In the genomic region with DNA sequence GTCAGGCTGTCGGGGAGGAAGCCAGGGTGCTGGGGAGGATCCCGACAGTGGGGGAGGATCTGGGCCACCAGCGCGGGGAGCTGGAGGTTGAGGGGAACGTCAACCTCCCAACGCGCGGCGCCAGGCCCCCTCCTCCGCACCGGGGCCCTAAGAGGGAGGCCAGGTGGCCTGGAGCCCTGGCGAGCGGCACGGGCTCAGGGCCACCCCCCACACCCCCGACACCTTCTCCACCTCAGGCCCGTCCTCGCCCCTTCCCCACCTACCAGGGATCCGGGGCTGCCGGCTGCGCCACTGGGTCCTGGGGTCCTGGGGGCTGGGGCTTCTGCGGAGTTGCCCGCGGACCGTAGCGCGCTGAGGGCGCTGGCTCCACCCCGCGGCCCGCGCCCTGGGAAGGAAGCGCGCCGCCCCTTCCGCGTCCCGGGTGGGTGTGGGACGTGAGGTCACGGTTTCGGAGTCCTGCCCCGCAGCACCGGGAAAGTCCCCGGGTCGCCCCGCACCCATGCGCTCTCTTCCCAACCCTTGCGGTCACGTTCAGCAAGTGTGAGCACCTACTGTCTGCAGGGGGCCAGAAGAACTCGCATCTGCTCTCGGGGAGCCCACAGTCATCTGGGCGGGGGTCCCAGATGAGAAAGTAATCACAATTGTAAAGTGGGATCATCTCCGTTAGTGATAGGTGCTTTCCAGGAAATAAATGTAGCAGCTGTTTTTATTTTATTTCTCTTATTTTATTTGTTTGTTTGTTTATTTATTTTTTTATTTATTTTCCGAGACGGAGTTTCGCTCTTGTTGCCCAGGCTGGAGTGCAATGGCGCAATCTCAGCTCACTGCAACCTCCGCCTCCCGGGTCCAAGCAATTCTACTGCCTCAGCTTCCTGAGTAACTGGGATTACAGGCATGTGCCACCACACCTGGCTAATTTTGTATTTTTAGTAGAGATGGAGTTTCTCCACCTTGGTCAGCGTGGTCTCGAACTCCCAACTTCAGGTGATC, we compare ENCODE assay signal across 1 cellular context.
TF ChIP-seq lines count a peak whose summit lies in the region.

A gene (minus strand): TSS at position 362 of the 990 bp plus-strand sequence. CDS start 13,335 bp downstream, outside the sequence.

TF ChIP-seq in HepG2, 621 proteins besides CTCF, POLR2A, EP300 and RAD21 (continued from another document and continues in another):
- TF ChIP-seq NFE2L2 (IDR thresholded peaks at IDR 0.05; ENCODE audit: low read length) (no peak), IKZF4 (CRISPR knock-in tag; IDR thresholded peaks at IDR 0.05; ENCODE audit: borderline replicate concordance, low read depth, not compliant biosample characterization) (no peak), TMF1 (CRISPR knock-in tag; IDR thresholded peaks at IDR 0.05; ENCODE audit: low read depth) (no peak), PITX1 (CRISPR knock-in tag; IDR thresholded peaks at IDR 0.05) (no peak), ZZZ3 (CRISPR knock-in tag; IDR thresholded peaks at IDR 0.05; ENCODE audit: borderline replicate concordance) (no peak), MZF1 (CRISPR knock-in tag; IDR thresholded peaks at IDR 0.05; ENCODE audit: borderline replicate concordance) (no peak), ZNF792 (CRISPR knock-in tag; IDR thresholded peaks at IDR 0.05) (no peak), TBX3 (IDR thresholded peaks at IDR 0.05; ENCODE audit: borderline replicate concordance) (no peak), CCAR2 (optimal IDR thresholded peaks at IDR 0.05; ENCODE audit: low read depth, low read length) (no peak), HES4 (CRISPR knock-in tag; IDR thresholded peaks at IDR 0.05; ENCODE audit: borderline replicate concordance) (0 out of 2 replicates have a peak, but pooled peaks have one; percentile 55), ZNF44 (CRISPR knock-in tag; IDR thresholded peaks at IDR 0.05) (0 out of 2 replicates have a peak, but pooled peaks have one; percentile 67), HIVEP1 (CRISPR knock-in tag; IDR thresholded peaks at IDR 0.05) (no peak)
- TF ChIP-seq, protein P1, sequence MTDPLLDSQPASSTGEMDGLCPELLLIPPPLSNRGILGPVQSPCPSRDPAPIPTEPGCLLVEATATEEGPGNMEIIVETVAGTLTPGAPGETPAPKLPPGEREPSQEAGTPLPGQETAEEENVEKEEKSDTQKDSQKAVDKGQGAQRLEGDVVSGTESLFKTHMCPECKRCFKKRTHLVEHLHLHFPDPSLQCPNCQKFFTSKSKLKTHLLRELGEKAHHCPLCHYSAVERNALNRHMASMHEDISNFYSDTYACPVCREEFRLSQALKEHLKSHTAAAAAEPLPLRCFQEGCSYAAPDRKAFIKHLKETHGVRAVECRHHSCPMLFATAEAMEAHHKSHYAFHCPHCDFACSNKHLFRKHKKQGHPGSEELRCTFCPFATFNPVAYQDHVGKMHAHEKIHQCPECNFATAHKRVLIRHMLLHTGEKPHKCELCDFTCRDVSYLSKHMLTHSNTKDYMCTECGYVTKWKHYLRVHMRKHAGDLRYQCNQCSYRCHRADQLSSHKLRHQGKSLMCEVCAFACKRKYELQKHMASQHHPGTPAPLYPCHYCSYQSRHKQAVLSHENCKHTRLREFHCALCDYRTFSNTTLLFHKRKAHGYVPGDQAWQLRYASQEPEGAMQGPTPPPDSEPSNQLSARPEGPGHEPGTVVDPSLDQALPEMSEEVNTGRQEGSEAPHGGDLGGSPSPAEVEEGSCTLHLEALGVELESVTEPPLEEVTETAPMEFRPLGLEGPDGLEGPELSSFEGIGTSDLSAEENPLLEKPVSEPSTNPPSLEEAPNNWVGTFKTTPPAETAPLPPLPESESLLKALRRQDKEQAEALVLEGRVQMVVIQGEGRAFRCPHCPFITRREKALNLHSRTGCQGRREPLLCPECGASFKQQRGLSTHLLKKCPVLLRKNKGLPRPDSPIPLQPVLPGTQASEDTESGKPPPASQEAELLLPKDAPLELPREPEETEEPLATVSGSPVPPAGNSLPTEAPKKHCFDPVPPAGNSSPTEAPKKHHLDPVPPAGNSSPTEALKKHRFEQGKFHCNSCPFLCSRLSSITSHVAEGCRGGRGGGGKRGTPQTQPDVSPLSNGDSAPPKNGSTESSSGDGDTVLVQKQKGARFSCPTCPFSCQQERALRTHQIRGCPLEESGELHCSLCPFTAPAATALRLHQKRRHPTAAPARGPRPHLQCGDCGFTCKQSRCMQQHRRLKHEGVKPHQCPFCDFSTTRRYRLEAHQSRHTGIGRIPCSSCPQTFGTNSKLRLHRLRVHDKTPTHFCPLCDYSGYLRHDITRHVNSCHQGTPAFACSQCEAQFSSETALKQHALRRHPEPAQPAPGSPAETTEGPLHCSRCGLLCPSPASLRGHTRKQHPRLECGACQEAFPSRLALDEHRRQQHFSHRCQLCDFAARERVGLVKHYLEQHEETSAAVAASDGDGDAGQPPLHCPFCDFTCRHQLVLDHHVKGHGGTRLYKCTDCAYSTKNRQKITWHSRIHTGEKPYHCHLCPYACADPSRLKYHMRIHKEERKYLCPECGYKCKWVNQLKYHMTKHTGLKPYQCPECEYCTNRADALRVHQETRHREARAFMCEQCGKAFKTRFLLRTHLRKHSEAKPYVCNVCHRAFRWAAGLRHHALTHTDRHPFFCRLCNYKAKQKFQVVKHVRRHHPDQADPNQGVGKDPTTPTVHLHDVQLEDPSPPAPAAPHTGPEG (CRISPR knock-in tag; IDR thresholded peaks at IDR 0.05), result no peak
- TF ChIP-seq, protein P2, sequence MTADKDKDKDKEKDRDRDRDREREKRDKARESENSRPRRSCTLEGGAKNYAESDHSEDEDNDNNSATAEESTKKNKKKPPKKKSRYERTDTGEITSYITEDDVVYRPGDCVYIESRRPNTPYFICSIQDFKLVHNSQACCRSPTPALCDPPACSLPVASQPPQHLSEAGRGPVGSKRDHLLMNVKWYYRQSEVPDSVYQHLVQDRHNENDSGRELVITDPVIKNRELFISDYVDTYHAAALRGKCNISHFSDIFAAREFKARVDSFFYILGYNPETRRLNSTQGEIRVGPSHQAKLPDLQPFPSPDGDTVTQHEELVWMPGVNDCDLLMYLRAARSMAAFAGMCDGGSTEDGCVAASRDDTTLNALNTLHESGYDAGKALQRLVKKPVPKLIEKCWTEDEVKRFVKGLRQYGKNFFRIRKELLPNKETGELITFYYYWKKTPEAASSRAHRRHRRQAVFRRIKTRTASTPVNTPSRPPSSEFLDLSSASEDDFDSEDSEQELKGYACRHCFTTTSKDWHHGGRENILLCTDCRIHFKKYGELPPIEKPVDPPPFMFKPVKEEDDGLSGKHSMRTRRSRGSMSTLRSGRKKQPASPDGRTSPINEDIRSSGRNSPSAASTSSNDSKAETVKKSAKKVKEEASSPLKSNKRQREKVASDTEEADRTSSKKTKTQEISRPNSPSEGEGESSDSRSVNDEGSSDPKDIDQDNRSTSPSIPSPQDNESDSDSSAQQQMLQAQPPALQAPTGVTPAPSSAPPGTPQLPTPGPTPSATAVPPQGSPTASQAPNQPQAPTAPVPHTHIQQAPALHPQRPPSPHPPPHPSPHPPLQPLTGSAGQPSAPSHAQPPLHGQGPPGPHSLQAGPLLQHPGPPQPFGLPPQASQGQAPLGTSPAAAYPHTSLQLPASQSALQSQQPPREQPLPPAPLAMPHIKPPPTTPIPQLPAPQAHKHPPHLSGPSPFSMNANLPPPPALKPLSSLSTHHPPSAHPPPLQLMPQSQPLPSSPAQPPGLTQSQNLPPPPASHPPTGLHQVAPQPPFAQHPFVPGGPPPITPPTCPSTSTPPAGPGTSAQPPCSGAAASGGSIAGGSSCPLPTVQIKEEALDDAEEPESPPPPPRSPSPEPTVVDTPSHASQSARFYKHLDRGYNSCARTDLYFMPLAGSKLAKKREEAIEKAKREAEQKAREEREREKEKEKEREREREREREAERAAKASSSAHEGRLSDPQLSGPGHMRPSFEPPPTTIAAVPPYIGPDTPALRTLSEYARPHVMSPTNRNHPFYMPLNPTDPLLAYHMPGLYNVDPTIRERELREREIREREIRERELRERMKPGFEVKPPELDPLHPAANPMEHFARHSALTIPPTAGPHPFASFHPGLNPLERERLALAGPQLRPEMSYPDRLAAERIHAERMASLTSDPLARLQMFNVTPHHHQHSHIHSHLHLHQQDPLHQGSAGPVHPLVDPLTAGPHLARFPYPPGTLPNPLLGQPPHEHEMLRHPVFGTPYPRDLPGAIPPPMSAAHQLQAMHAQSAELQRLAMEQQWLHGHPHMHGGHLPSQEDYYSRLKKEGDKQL (CRISPR knock-in tag; IDR thresholded peaks at IDR 0.05; ENCODE audit: low read depth), result no peak
- TF ChIP-seq, protein P3, sequence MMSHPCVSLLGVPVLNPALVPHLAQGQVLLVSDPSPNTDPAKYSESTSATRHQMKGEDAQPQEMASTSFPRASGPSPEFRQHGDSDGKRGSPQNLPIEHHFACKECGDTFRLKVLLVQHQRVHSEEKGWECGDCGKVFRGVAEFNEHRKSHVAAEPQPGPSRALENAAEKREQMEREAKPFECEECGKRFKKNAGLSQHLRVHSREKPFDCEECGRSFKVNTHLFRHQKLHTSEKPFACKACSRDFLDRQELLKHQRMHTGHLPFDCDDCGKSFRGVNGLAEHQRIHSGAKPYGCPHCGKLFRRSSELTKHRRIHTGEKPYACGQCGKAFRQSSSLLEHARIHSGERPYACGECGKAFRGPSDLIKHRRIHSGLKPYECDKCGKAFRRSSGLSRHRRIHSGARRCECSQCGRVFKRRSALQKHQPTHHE (CRISPR knock-in tag; IDR thresholded peaks at IDR 0.05; ENCODE audit: borderline replicate concordance), result no peak
- TF ChIP-seq, protein P4, sequence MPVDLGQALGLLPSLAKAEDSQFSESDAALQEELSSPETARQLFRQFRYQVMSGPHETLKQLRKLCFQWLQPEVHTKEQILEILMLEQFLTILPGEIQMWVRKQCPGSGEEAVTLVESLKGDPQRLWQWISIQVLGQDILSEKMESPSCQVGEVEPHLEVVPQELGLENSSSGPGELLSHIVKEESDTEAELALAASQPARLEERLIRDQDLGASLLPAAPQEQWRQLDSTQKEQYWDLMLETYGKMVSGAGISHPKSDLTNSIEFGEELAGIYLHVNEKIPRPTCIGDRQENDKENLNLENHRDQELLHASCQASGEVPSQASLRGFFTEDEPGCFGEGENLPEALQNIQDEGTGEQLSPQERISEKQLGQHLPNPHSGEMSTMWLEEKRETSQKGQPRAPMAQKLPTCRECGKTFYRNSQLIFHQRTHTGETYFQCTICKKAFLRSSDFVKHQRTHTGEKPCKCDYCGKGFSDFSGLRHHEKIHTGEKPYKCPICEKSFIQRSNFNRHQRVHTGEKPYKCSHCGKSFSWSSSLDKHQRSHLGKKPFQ (CRISPR knock-in tag; IDR thresholded peaks at IDR 0.05; ENCODE audit: insufficient replicate concordance), result no peak
- TF ChIP-seq, protein P5, sequence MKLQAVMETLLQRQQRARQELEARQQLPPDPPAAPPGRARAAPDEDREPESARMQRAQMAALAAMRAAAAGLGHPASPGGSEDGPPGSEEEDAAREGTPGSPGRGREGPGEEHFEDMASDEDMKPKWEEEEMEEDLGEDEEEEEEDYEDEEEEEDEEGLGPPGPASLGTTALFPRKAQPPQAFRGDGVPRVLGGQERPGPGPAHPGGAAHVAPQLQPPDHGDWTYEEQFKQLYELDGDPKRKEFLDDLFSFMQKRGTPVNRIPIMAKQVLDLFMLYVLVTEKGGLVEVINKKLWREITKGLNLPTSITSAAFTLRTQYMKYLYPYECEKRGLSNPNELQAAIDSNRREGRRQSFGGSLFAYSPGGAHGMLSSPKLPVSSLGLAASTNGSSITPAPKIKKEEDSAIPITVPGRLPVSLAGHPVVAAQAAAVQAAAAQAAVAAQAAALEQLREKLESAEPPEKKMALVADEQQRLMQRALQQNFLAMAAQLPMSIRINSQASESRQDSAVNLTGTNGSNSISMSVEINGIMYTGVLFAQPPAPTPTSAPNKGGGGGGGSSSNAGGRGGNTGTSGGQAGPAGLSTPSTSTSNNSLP (IDR thresholded peaks at IDR 0.05; ENCODE audit: low read depth, low read length), result no peak
- TF ChIP-seq, protein P6, sequence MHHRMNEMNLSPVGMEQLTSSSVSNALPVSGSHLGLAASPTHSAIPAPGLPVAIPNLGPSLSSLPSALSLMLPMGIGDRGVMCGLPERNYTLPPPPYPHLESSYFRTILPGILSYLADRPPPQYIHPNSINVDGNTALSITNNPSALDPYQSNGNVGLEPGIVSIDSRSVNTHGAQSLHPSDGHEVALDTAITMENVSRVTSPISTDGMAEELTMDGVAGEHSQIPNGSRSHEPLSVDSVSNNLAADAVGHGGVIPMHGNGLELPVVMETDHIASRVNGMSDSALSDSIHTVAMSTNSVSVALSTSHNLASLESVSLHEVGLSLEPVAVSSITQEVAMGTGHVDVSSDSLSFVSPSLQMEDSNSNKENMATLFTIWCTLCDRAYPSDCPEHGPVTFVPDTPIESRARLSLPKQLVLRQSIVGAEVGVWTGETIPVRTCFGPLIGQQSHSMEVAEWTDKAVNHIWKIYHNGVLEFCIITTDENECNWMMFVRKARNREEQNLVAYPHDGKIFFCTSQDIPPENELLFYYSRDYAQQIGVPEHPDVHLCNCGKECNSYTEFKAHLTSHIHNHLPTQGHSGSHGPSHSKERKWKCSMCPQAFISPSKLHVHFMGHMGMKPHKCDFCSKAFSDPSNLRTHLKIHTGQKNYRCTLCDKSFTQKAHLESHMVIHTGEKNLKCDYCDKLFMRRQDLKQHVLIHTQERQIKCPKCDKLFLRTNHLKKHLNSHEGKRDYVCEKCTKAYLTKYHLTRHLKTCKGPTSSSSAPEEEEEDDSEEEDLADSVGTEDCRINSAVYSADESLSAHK (CRISPR knock-in tag; IDR thresholded peaks at IDR 0.05; ENCODE audit: borderline replicate concordance), result no peak
